6 cellular contexts compared by ENCODE assay signal in genomic region chr3:62289922-62290321, GRCh38.
"Had no signal": no experiment of that assay in that cellular context is flagged by ENCODE, and none has a peak within 500 bp of the region (broad histone marks: within the 10 kb centered on the region; RNA-seq: fewer than 3 reads in every experiment).

No MANE protein-coding gene starts in this region.

- H3K4me3 ChIP-seq: GM23338, K562 had no signal

- H2AFZ ChIP-seq: GM23338 had no signal

- H3K4me2 ChIP-seq: GM23338 had no signal

- ATAC-seq: GM23338, K562 had no signal

- DNase-seq: H9, HCEC 1CT, HFFc6, IMR-90 had no signal
